In genomic region chr14:105070760-105071137, GRCh38 we compare ENCODE assay signal across 1 cellular context.
TF ChIP-seq lines count a peak whose summit lies in the region.

No MANE protein-coding gene starts in this region.

TF ChIP-seq in GM12878, 131 proteins besides CTCF, POLR2A, EP300 and RAD21:
- TF ChIP-seq CEBPB (IDR thresholded peaks at IDR 0.05; ENCODE audit: borderline replicate concordance in 1 of 2, low read depth in 2 of 2, low read length in 2 of 2) = no peak
- TF ChIP-seq IKZF1 (conservative IDR thresholded peaks at IDR 0.05) = no peak
- no peak for TF ChIP-seq RUNX3 (IDR thresholded peaks at IDR 0.05; ENCODE audit: low read length)
- TF ChIP-seq NR2F1 (conservative IDR thresholded peaks at IDR 0.05) = peak; percentile 56
- 0 out of 2 replicates have a peak, but pooled peaks have one; percentile 11 for TF ChIP-seq ZNF207 (IDR thresholded peaks at IDR 0.05; ENCODE audit: borderline replicate concordance)
- no peak for TF ChIP-seq PRDM15 (CRISPR knock-in tag; IDR thresholded peaks at IDR 0.05)
- peak; percentile 96 for TF ChIP-seq PAX5 (IDR thresholded peaks at IDR 0.05; ENCODE audit: borderline replicate concordance, low read depth, low read length)
- TF ChIP-seq BACH1 (IDR thresholded peaks at IDR 0.05; ENCODE audit: borderline replicate concordance) = peak; percentile 17; the same call in 1 of the 2 replicates
- no peak for TF ChIP-seq ATF2 (IDR thresholded peaks at IDR 0.05; ENCODE audit: low read length)
- no peak for TF ChIP-seq FOXK2 (IDR thresholded peaks at IDR 0.05)
- TF ChIP-seq, protein P1, sequence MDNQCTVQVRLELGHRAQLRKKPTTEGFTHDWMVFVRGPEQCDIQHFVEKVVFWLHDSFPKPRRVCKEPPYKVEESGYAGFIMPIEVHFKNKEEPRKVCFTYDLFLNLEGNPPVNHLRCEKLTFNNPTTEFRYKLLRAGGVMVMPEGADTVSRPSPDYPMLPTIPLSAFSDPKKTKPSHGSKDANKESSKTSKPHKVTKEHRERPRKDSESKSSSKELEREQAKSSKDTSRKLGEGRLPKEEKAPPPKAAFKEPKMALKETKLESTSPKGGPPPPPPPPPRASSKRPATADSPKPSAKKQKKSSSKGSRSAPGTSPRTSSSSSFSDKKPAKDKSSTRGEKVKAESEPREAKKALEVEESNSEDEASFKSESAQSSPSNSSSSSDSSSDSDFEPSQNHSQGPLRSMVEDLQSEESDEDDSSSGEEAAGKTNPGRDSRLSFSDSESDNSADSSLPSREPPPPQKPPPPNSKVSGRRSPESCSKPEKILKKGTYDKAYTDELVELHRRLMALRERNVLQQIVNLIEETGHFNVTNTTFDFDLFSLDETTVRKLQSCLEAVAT (IDR thresholded peaks at IDR 0.05) = no peak
- TF ChIP-seq BCL11A (IDR thresholded peaks at IDR 0.05; ENCODE audit: low read depth, low read length) = peak; percentile 29; the same call in 1 of the 2 replicates
- TF ChIP-seq STAT1 (conservative IDR thresholded peaks at IDR 0.05) = 0 out of 2 replicates have a peak, but pooled peaks have one; percentile 62
- no peak for TF ChIP-seq ZSCAN29 (IDR thresholded peaks at IDR 0.05)
- no peak for TF ChIP-seq IRF3 (IDR thresholded peaks at IDR 0.05)
- TF ChIP-seq REST (IDR thresholded peaks at IDR 0.05; ENCODE audit: low read depth, low read length) = no peak
- TF ChIP-seq HDAC2 (IDR thresholded peaks at IDR 0.05) = no peak
- TF ChIP-seq YY1 (IDR thresholded peaks at IDR 0.05; ENCODE audit: low read depth, low read length) = peak; percentile 8; the same call in 1 of the 2 replicates
- TF ChIP-seq RELA (IDR thresholded peaks at IDR 0.05; ENCODE audit: borderline replicate concordance, partially characterized antibody) = no peak
- no peak for TF ChIP-seq POLR2AphosphoS2 (IDR thresholded peaks at IDR 0.05; ENCODE audit: low read depth, low read length)
- peak; percentile 56 to 68; a peak in 3 of 4 replicates for TF ChIP-seq BHLHE40 (IDR thresholded peaks at IDR 0.05; ENCODE audit: borderline replicate concordance in 1 of 2, low read depth in 2 of 2, low read length in 1 of 2)
- peak; percentile 96; the same call in 1 of the 2 replicates for TF ChIP-seq PAX8 (IDR thresholded peaks at IDR 0.05)
- TF ChIP-seq NR2C1 (IDR thresholded peaks at IDR 0.05) = peak; percentile 64
- no peak for TF ChIP-seq TBL1XR1 (IDR thresholded peaks at IDR 0.05; ENCODE audit: low read depth, low read length)
- no peak for TF ChIP-seq HCFC1 (IDR thresholded peaks at IDR 0.05; ENCODE audit: low read length)
- TF ChIP-seq, protein P2, sequence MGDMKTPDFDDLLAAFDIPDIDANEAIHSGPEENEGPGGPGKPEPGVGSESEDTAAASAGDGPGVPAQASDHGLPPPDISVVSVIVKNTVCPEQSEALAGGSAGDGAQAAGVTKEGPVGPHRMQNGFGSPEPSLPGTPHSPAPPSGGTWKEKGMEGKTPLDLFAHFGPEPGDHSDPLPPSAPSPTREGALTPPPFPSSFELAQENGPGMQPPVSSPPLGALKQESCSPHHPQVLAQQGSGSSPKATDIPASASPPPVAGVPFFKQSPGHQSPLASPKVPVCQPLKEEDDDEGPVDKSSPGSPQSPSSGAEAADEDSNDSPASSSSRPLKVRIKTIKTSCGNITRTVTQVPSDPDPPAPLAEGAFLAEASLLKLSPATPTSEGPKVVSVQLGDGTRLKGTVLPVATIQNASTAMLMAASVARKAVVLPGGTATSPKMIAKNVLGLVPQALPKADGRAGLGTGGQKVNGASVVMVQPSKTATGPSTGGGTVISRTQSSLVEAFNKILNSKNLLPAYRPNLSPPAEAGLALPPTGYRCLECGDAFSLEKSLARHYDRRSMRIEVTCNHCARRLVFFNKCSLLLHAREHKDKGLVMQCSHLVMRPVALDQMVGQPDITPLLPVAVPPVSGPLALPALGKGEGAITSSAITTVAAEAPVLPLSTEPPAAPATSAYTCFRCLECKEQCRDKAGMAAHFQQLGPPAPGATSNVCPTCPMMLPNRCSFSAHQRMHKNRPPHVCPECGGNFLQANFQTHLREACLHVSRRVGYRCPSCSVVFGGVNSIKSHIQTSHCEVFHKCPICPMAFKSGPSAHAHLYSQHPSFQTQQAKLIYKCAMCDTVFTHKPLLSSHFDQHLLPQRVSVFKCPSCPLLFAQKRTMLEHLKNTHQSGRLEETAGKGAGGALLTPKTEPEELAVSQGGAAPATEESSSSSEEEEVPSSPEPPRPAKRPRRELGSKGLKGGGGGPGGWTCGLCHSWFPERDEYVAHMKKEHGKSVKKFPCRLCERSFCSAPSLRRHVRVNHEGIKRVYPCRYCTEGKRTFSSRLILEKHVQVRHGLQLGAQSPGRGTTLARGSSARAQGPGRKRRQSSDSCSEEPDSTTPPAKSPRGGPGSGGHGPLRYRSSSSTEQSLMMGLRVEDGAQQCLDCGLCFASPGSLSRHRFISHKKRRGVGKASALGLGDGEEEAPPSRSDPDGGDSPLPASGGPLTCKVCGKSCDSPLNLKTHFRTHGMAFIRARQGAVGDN (IDR thresholded peaks at IDR 0.05) = peak; percentile 45; the same call in 1 of the 2 replicates
